25 cellular contexts compared by ENCODE assay signal in the genomic region with DNA sequence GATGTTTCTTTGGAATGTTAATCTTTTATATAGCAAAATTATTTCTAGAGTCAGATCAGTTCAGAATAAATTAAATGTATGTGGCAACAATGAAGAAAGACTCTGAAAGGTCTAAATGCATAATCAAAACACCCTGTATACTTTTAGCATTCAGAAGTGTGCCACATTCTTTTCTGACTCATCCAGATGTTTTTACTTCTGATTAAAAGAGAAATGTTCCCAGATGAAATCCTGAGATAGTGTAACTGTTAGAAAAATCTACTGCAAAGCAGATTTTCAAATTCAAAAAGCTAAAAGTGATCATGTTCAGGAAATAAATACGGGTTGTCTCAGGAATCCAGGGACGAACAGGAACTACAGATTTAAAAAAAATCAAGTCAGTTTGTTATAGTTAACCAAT.
"Had no signal": no experiment of that assay in that cellular context is flagged by ENCODE, and none has a peak within 500 bp of the region (broad histone marks: within the 10 kb centered on the region; RNA-seq: fewer than 3 reads in every experiment).

No MANE protein-coding gene starts in this region.

- H3K27me3 Mint-ChIP-seq: stimulated activated naive CD8-positive, alpha-beta T cell treated with anti-CD3 and anti-CD28 coated beads, Interleukin-15, Interleukin-2, amounts not matched to agents 100 ng/mL and 50 ng/mL, for 24 hours had no signal

- H3K4me1 ChIP-seq: esophagus squamous epithelium, prostate gland, right atrium auricular region, transverse colon had no signal

- ATAC-seq: activated CD8-positive, alpha-beta T cell treated with anti-CD3 and anti-CD28 coated beads, Interleukin-2, amount 10 ng/mL, durations not matched to agents 7 days and 5 days; left lobe of liver had no signal

- H3K9me3 Mint-ChIP-seq: activated CD4-positive, alpha-beta T cell treated with anti-CD3 and anti-CD28 coated beads, Interleukin-2, amount 10 ng/mL, durations not matched to agents 7 days and 5 days; activated naive CD8-positive, alpha-beta T cell treated with anti-CD3 and anti-CD28 coated beads, Interleukin-2, amount 10 ng/mL, durations not matched to agents 7 days and 5 days; activated T-cell treated with anti-CD3 and anti-CD28 coated beads, Interleukin-2, amount 50 U/mL, for 24 hours; activated T-helper 2 cell treated with anti-CD3 and anti-CD28 coated beads, Interferon-gamma antibody, Interleukin-2, Interleukin-4, amounts not matched to agents 10 μg/mL and 5 μg/mL and 100 μg/mL, durations not matched to agents 14 hours and 24 hours and 36 hours; stimulated activated naive CD8-positive, alpha-beta T cell treated with anti-CD3 and anti-CD28 coated beads, Interleukin-15, Interleukin-2, amounts not matched to agents 100 ng/mL and 50 ng/mL, for 24 hours had no signal

- H3K27ac ChIP-seq: brain microvascular endothelial cell, esophagus squamous epithelium, prostate gland, right atrium auricular region, skin epidermis, transverse colon had no signal

- H3K4me3 Mint-ChIP-seq: activated CD4-positive, alpha-beta T cell treated with anti-CD3 and anti-CD28 coated beads, Interleukin-2, amount 10 ng/mL, durations not matched to agents 7 days and 5 days; activated CD8-positive, alpha-beta T cell treated with anti-CD3 and anti-CD28 coated beads, Interleukin-2, amount 10 ng/mL, durations not matched to agents 7 days and 5 days; activated naive CD8-positive, alpha-beta T cell treated with anti-CD3 and anti-CD28 coated beads, Interleukin-2, amount 10 ng/mL, durations not matched to agents 7 days and 5 days; activated T-cell treated with anti-CD3 and anti-CD28 coated beads, Interleukin-2, amount 50 U/mL, for 24 hours; nephron progenitor cell; stimulated activated naive CD8-positive, alpha-beta T cell treated with anti-CD3 and anti-CD28 coated beads, Interleukin-15, Interleukin-2, amounts not matched to agents 100 ng/mL and 50 ng/mL, for 24 hours had no signal

- H3K36me3 ChIP-seq: brain microvascular endothelial cell, esophagus squamous epithelium, prostate gland, right atrium auricular region, transverse colon had no signal

- H3K27ac Mint-ChIP-seq: activated CD4-positive, alpha-beta T cell treated with anti-CD3 and anti-CD28 coated beads, Interleukin-2, amount 10 ng/mL, durations not matched to agents 7 days and 5 days; activated CD8-positive, alpha-beta T cell treated with anti-CD3 and anti-CD28 coated beads, Interleukin-2, amount 10 ng/mL, durations not matched to agents 7 days and 5 days; activated naive CD8-positive, alpha-beta T cell treated with anti-CD3 and anti-CD28 coated beads, Interleukin-2, amount 10 ng/mL, durations not matched to agents 7 days and 5 days; activated T-cell treated with anti-CD3 and anti-CD28 coated beads, Interleukin-2, amount 50 U/mL, for 24 hours; activated T-helper 2 cell treated with anti-CD3 and anti-CD28 coated beads, Interferon-gamma antibody, Interleukin-2, Interleukin-4, amounts not matched to agents 10 μg/mL and 5 μg/mL and 100 μg/mL, durations not matched to agents 14 hours and 24 hours and 36 hours; nephron progenitor cell; stimulated activated naive CD8-positive, alpha-beta T cell treated with anti-CD3 and anti-CD28 coated beads, Interleukin-15, Interleukin-2, amounts not matched to agents 100 ng/mL and 50 ng/mL, for 24 hours had no signal

- H3K9me3 ChIP-seq: esophagus squamous epithelium, prostate gland, right atrium auricular region, transverse colon had no signal

- H3K4me3 ChIP-seq: esophagus squamous epithelium, lung, prostate gland, right atrium auricular region, skin epidermis, transverse colon had no signal

- H3K27me3 ChIP-seq: brain microvascular endothelial cell, esophagus squamous epithelium, right atrium auricular region, transverse colon had no signal

- DNase-seq: activated CD4-positive, alpha-beta T cell treated with anti-CD3 and anti-CD28 coated beads, Interleukin-2, amount 10 ng/mL, durations not matched to agents 7 days and 5 days; activated CD4-positive, CD25-positive, alpha-beta regulatory T cell; activated CD8-positive, alpha-beta T cell treated with anti-CD3 and anti-CD28 coated beads, Interleukin-2, amount 10 ng/mL, durations not matched to agents 7 days and 5 days; activated naive CD4-positive, alpha-beta T cell treated with Interleukin-2 at 50 U/mL for 16 hours; activated naive CD8-positive, alpha-beta T cell treated with anti-CD3 and anti-CD28 coated beads, Interleukin-2, amount 10 ng/mL, durations not matched to agents 7 days and 5 days; activated T-cell treated with anti-CD3 and anti-CD28 coated beads, Interleukin-2, amount 50 U/mL, for 24 hours; brain microvascular endothelial cell; cerebellar nuclear complex; dermis blood vessel endothelial cell; effector memory CD4-positive, alpha-beta T cell; esophagus squamous epithelium; kidney; midbrain; nephron progenitor cell; stimulated activated CD4-positive, alpha-beta T cell treated with anti-CD3 and anti-CD28 coated beads, Interleukin-15, amount 100 ng/mL, for 24 hours; stimulated activated CD4-positive, alpha-beta T cell treated with anti-CD3 and anti-CD28 coated beads, Interleukin-2, amount 100 ng/mL, for 48 hours; T1000; transverse colon had no signal

- H3K36me3 Mint-ChIP-seq: activated naive CD8-positive, alpha-beta T cell treated with anti-CD3 and anti-CD28 coated beads, Interleukin-2, amount 10 ng/mL, durations not matched to agents 7 days and 5 days had no signal

- H3K4me1 Mint-ChIP-seq: activated CD4-positive, alpha-beta T cell treated with anti-CD3 and anti-CD28 coated beads, Interleukin-2, amount 10 ng/mL, durations not matched to agents 7 days and 5 days; activated naive CD8-positive, alpha-beta T cell treated with anti-CD3 and anti-CD28 coated beads, Interleukin-2, amount 10 ng/mL, durations not matched to agents 7 days and 5 days; nephron progenitor cell had no signal
